ENCODE assay signal across 1 cellular context in genomic region chr1:117059678-117060440, GRCh38.
TF ChIP-seq lines count a peak whose summit lies in the region.

Gene TTF2, plus strand, starts transcription at chr1:117060326. Its CDS starts 21 bp downstream, at chr1:117060347.

TF ChIP-seq in HepG2, 621 proteins besides CTCF, POLR2A, EP300 and RAD21 (continued from another document and continues in another):
- TF ChIP-seq, protein P1, sequence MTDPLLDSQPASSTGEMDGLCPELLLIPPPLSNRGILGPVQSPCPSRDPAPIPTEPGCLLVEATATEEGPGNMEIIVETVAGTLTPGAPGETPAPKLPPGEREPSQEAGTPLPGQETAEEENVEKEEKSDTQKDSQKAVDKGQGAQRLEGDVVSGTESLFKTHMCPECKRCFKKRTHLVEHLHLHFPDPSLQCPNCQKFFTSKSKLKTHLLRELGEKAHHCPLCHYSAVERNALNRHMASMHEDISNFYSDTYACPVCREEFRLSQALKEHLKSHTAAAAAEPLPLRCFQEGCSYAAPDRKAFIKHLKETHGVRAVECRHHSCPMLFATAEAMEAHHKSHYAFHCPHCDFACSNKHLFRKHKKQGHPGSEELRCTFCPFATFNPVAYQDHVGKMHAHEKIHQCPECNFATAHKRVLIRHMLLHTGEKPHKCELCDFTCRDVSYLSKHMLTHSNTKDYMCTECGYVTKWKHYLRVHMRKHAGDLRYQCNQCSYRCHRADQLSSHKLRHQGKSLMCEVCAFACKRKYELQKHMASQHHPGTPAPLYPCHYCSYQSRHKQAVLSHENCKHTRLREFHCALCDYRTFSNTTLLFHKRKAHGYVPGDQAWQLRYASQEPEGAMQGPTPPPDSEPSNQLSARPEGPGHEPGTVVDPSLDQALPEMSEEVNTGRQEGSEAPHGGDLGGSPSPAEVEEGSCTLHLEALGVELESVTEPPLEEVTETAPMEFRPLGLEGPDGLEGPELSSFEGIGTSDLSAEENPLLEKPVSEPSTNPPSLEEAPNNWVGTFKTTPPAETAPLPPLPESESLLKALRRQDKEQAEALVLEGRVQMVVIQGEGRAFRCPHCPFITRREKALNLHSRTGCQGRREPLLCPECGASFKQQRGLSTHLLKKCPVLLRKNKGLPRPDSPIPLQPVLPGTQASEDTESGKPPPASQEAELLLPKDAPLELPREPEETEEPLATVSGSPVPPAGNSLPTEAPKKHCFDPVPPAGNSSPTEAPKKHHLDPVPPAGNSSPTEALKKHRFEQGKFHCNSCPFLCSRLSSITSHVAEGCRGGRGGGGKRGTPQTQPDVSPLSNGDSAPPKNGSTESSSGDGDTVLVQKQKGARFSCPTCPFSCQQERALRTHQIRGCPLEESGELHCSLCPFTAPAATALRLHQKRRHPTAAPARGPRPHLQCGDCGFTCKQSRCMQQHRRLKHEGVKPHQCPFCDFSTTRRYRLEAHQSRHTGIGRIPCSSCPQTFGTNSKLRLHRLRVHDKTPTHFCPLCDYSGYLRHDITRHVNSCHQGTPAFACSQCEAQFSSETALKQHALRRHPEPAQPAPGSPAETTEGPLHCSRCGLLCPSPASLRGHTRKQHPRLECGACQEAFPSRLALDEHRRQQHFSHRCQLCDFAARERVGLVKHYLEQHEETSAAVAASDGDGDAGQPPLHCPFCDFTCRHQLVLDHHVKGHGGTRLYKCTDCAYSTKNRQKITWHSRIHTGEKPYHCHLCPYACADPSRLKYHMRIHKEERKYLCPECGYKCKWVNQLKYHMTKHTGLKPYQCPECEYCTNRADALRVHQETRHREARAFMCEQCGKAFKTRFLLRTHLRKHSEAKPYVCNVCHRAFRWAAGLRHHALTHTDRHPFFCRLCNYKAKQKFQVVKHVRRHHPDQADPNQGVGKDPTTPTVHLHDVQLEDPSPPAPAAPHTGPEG (CRISPR knock-in tag; IDR thresholded peaks at IDR 0.05), result no peak
- TF ChIP-seq ZNF24 (IDR thresholded peaks at IDR 0.05) (no peak), ZNF44 (CRISPR knock-in tag; IDR thresholded peaks at IDR 0.05) (no peak), PAWR (CRISPR knock-in tag; IDR thresholded peaks at IDR 0.05; ENCODE audit: borderline replicate concordance) (no peak), SP4 (CRISPR knock-in tag; IDR thresholded peaks at IDR 0.05) (peak; percentile 98), ZNF776 (CRISPR knock-in tag; IDR thresholded peaks at IDR 0.05) (no peak), ZNF496 (CRISPR knock-in tag; IDR thresholded peaks at IDR 0.05; ENCODE audit: insufficient replicate concordance) (no peak), KLF6 (CRISPR knock-in tag; IDR thresholded peaks at IDR 0.05) (no peak), NRL (CRISPR knock-in tag; IDR thresholded peaks at IDR 0.05; ENCODE audit: borderline replicate concordance) (peak; percentile 88; the same call in 1 of the 2 replicates), NKX3-1 (CRISPR knock-in tag; IDR thresholded peaks at IDR 0.05) (no peak), TCF7L2 (IDR thresholded peaks at IDR 0.05; ENCODE audit: low read depth, low read length) (no peak), HDAC1 (CRISPR knock-in tag; IDR thresholded peaks at IDR 0.05) (peak; percentile 99), ZSCAN21 (CRISPR knock-in tag; IDR thresholded peaks at IDR 0.05; ENCODE audit: borderline replicate concordance) (no peak), ZNF567 (CRISPR knock-in tag; IDR thresholded peaks at IDR 0.05; ENCODE audit: borderline replicate concordance) (no peak), ZNF713 (CRISPR knock-in tag; IDR thresholded peaks at IDR 0.05) (no peak), BCLAF1 (IDR thresholded peaks at IDR 0.05) (no peak), CEBPZ (IDR thresholded peaks at IDR 0.05; ENCODE audit: low read length) (no peak), ZNF891 (CRISPR knock-in tag; IDR thresholded peaks at IDR 0.05) (peak; percentile 51; the same call in 1 of the 2 replicates), ZNF570 (CRISPR knock-in tag; IDR thresholded peaks at IDR 0.05; ENCODE audit: borderline replicate concordance) (no peak), ZSCAN12 (CRISPR knock-in tag; IDR thresholded peaks at IDR 0.05) (no peak), SOX13 (IDR thresholded peaks at IDR 0.05) (no peak), SOX13 (CRISPR knock-in tag; conservative IDR thresholded peaks at IDR 0.05 in 1 of 2, IDR thresholded peaks at IDR 0.05 in 1 of 2) (no peak), NFE2L1 (CRISPR knock-in tag; IDR thresholded peaks at IDR 0.05; ENCODE audit: borderline replicate concordance) (no peak), ZNF383 (CRISPR knock-in tag; IDR thresholded peaks at IDR 0.05; ENCODE audit: borderline replicate concordance) (no peak), ZNF207 (IDR thresholded peaks at IDR 0.05; ENCODE audit: borderline replicate concordance) (no peak), NCOA2 (CRISPR knock-in tag; IDR thresholded peaks at IDR 0.05) (no peak), NFE2L2 (IDR thresholded peaks at IDR 0.05; ENCODE audit: low read length) (no peak), IRF2 (CRISPR knock-in tag; IDR thresholded peaks at IDR 0.05) (no peak), ZFY (CRISPR knock-in tag; IDR thresholded peaks at IDR 0.05) (peak; percentile 67), IKZF1 (IDR thresholded peaks at IDR 0.05) (no peak), THYN1 (CRISPR knock-in tag; IDR thresholded peaks at IDR 0.05; ENCODE audit: borderline replicate concordance, low read depth) (no peak), ZSCAN20 (CRISPR knock-in tag; IDR thresholded peaks at IDR 0.05; ENCODE audit: borderline replicate concordance) (no peak)
- TF ChIP-seq, protein P2, sequence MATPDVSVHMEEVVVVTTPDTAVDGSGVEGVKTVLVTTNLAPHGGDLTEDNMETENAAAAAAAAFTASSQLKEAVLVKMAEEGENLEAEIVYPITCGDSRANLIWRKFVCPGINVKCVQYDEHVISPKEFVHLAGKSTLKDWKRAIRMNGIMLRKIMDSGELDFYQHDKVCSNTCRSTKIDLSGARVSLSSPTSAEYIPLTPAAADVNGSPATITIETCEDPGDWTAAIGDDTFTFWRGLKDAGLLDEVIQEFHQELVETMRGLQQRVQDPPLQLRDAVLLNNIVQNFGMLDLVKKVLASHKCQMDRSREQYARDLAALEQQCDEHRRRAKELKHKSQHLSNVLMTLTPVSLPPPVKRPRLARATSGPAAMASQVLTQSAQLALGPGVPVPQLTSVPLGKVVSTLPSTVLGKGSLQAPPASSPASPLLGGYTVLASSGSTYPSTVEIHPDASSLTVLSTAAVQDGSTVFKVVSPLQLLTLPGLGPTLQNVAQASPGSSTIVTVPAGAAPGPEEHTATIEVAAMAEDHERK (CRISPR knock-in tag; IDR thresholded peaks at IDR 0.05; ENCODE audit: low read depth), result no peak
- TF ChIP-seq, protein P3, sequence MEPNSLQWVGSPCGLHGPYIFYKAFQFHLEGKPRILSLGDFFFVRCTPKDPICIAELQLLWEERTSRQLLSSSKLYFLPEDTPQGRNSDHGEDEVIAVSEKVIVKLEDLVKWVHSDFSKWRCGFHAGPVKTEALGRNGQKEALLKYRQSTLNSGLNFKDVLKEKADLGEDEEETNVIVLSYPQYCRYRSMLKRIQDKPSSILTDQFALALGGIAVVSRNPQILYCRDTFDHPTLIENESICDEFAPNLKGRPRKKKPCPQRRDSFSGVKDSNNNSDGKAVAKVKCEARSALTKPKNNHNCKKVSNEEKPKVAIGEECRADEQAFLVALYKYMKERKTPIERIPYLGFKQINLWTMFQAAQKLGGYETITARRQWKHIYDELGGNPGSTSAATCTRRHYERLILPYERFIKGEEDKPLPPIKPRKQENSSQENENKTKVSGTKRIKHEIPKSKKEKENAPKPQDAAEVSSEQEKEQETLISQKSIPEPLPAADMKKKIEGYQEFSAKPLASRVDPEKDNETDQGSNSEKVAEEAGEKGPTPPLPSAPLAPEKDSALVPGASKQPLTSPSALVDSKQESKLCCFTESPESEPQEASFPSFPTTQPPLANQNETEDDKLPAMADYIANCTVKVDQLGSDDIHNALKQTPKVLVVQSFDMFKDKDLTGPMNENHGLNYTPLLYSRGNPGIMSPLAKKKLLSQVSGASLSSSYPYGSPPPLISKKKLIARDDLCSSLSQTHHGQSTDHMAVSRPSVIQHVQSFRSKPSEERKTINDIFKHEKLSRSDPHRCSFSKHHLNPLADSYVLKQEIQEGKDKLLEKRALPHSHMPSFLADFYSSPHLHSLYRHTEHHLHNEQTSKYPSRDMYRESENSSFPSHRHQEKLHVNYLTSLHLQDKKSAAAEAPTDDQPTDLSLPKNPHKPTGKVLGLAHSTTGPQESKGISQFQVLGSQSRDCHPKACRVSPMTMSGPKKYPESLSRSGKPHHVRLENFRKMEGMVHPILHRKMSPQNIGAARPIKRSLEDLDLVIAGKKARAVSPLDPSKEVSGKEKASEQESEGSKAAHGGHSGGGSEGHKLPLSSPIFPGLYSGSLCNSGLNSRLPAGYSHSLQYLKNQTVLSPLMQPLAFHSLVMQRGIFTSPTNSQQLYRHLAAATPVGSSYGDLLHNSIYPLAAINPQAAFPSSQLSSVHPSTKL (CRISPR knock-in tag; IDR thresholded peaks at IDR 0.05), result no peak
- TF ChIP-seq, protein P4, sequence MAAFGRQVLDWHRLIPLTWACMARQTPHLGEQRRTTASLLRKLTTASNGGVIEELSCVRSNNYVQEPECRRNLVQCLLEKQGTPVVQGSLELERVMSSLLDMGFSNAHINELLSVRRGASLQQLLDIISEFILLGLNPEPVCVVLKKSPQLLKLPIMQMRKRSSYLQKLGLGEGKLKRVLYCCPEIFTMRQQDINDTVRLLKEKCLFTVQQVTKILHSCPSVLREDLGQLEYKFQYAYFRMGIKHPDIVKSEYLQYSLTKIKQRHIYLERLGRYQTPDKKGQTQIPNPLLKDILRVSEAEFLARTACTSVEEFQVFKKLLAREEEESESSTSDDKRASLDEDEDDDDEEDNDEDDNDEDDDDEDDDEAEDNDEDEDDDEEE (CRISPR knock-in tag; IDR thresholded peaks at IDR 0.05), result 0 out of 2 replicates have a peak, but pooled peaks have one; percentile 24
